In the genomic region with DNA sequence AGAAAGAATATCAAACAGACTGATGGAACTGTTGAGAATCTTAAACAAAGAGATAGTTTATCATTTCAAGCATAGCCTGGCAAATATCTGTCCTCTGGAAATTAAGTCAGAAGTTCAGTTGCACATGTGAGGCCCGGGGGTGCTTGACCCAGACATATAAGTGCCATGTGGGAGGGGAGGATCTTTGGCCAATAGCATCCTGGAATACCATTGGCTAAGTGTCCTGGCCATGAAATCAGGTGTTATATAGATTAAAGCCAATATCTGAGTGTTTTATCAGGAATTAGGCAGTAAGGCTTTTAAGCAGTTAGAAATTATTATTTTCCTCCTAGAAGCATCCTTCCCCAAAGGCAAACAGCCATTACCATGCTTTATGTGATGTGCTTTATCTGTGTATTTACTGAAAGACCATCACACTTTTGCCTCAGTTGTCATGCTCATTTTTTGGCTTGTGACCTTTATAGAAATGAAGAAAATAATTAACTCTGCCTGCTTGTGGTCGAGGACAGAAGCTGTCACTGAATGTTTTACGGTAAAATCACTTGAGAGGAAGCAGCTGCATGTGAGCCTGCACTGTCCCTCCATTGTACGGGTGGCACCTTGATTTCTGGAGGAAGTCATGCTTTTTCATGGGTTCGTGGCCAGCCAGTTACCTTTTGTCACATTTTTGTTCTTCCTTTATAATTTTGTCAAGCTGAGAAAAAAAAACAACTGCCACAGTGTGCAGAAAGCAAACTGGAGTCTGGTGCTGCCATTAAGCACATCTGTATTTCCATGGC, we compare ENCODE assay signal across 29 cellular contexts.
"Had no signal": no experiment of that assay in that cellular context is flagged by ENCODE, and none has a peak within 500 bp of the region (broad histone marks: within the 10 kb centered on the region; RNA-seq: fewer than 3 reads in every experiment).

No MANE protein-coding gene starts in this region.

- H3K4me2 ChIP-seq: PC-9 had no signal

- H3K9me3 ChIP-seq: ascending aorta, breast epithelium, MG63 had no signal

- H3K4me1 ChIP-seq: ascending aorta, breast epithelium had no signal

- H3K27me3 ChIP-seq: ascending aorta, breast epithelium, MG63 had no signal

- H3K27ac ChIP-seq: ascending aorta, breast epithelium, PC-9, RWPE1 had no signal

- DNase-seq: activated CD4-positive, alpha-beta T cell treated with anti-CD3 and anti-CD28 coated beads, Interleukin-2, amount 10 ng/mL, durations not matched to agents 24 days and 14 days; activated CD4-positive, alpha-beta T cell treated with anti-CD3 and anti-CD28 coated beads, Interleukin-2, amount 50 U/mL, for 4 hours; activated CD8-positive, alpha-beta T cell treated with anti-CD3 and anti-CD28 coated beads for 36 hours; activated effector memory CD4-positive, alpha-beta T cell treated with anti-CD3 and anti-CD28 coated beads, Interleukin-2, amount 50 U/mL, for 16 hours; activated naive CD4-positive, alpha-beta T cell; activated naive CD4-positive, alpha-beta T cell treated with anti-CD3 and anti-CD28 coated beads, Interleukin-2, amount 50 U/mL, for 16 hours; activated naive CD8-positive, alpha-beta T cell treated with anti-CD3 and anti-CD28 coated beads for 36 hours; activated T-cell treated with anti-CD3 and anti-CD28 coated beads, Interleukin-2, amount 50 U/mL, for 1 hour; activated T-cell treated with anti-CD3 and anti-CD28 coated beads, Interleukin-2, amount 50 U/mL, for 72 hours; amygdala; Karpas-422; MG63; NCI-H1048; NCI-H1105 treated with DMSO at 0.1 percent for 48 hours; NCI-H1436; NCI-H1694; NCI-H2029; NCI-H2107; NCI-H2171; NCI-H510A; NCI-H526 treated with DMSO at 0.1 percent for 48 hours; NCI-H774; PC-9; SIG-M5 had no signal

- H3K36me3 ChIP-seq: ascending aorta, breast epithelium, MG63 had no signal

- H3K4me3 ChIP-seq: ascending aorta, breast epithelium, MG63, PC-9 had no signal

- ATAC-seq: activated CD8-positive, alpha-beta T cell treated with anti-CD3 and anti-CD28 coated beads for 36 hours; activated T-cell treated with anti-CD3 and anti-CD28 coated beads, Interleukin-2, amount 50 U/mL, for 72 hours; activated T-helper 17 cell treated with anti-CD3 and anti-CD28 coated beads, Interleukin-2, amount 50 U/mL, for 72 hours; Right ventricle myocardium inferior had no signal
